1 cellular context compared by ENCODE assay signal in the genomic region with DNA sequence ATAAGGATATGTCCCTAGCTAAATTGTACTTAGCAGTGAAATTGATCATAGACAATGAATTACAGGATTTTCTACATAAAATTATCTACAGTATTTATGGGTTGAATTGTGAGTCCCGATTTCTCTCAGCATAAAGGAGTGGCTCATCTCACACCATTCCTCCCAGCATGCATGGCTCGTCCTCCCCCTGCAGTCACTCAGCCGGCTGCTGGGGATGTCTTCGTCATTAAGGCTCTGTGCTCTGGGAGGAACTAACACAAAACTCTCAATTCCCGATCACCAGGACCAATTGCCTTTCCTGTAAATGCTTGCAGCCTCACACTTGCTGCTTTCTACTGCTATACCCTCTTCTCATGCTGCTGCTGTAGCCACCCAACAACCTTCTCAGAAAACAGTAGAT.
TF ChIP-seq lines count a peak whose summit lies in the region.

No MANE protein-coding gene starts in this region.

TF ChIP-seq in H1, 55 proteins besides CTCF, POLR2A, EP300 and RAD21 (continued from another document):
- TF ChIP-seq, protein P1, sequence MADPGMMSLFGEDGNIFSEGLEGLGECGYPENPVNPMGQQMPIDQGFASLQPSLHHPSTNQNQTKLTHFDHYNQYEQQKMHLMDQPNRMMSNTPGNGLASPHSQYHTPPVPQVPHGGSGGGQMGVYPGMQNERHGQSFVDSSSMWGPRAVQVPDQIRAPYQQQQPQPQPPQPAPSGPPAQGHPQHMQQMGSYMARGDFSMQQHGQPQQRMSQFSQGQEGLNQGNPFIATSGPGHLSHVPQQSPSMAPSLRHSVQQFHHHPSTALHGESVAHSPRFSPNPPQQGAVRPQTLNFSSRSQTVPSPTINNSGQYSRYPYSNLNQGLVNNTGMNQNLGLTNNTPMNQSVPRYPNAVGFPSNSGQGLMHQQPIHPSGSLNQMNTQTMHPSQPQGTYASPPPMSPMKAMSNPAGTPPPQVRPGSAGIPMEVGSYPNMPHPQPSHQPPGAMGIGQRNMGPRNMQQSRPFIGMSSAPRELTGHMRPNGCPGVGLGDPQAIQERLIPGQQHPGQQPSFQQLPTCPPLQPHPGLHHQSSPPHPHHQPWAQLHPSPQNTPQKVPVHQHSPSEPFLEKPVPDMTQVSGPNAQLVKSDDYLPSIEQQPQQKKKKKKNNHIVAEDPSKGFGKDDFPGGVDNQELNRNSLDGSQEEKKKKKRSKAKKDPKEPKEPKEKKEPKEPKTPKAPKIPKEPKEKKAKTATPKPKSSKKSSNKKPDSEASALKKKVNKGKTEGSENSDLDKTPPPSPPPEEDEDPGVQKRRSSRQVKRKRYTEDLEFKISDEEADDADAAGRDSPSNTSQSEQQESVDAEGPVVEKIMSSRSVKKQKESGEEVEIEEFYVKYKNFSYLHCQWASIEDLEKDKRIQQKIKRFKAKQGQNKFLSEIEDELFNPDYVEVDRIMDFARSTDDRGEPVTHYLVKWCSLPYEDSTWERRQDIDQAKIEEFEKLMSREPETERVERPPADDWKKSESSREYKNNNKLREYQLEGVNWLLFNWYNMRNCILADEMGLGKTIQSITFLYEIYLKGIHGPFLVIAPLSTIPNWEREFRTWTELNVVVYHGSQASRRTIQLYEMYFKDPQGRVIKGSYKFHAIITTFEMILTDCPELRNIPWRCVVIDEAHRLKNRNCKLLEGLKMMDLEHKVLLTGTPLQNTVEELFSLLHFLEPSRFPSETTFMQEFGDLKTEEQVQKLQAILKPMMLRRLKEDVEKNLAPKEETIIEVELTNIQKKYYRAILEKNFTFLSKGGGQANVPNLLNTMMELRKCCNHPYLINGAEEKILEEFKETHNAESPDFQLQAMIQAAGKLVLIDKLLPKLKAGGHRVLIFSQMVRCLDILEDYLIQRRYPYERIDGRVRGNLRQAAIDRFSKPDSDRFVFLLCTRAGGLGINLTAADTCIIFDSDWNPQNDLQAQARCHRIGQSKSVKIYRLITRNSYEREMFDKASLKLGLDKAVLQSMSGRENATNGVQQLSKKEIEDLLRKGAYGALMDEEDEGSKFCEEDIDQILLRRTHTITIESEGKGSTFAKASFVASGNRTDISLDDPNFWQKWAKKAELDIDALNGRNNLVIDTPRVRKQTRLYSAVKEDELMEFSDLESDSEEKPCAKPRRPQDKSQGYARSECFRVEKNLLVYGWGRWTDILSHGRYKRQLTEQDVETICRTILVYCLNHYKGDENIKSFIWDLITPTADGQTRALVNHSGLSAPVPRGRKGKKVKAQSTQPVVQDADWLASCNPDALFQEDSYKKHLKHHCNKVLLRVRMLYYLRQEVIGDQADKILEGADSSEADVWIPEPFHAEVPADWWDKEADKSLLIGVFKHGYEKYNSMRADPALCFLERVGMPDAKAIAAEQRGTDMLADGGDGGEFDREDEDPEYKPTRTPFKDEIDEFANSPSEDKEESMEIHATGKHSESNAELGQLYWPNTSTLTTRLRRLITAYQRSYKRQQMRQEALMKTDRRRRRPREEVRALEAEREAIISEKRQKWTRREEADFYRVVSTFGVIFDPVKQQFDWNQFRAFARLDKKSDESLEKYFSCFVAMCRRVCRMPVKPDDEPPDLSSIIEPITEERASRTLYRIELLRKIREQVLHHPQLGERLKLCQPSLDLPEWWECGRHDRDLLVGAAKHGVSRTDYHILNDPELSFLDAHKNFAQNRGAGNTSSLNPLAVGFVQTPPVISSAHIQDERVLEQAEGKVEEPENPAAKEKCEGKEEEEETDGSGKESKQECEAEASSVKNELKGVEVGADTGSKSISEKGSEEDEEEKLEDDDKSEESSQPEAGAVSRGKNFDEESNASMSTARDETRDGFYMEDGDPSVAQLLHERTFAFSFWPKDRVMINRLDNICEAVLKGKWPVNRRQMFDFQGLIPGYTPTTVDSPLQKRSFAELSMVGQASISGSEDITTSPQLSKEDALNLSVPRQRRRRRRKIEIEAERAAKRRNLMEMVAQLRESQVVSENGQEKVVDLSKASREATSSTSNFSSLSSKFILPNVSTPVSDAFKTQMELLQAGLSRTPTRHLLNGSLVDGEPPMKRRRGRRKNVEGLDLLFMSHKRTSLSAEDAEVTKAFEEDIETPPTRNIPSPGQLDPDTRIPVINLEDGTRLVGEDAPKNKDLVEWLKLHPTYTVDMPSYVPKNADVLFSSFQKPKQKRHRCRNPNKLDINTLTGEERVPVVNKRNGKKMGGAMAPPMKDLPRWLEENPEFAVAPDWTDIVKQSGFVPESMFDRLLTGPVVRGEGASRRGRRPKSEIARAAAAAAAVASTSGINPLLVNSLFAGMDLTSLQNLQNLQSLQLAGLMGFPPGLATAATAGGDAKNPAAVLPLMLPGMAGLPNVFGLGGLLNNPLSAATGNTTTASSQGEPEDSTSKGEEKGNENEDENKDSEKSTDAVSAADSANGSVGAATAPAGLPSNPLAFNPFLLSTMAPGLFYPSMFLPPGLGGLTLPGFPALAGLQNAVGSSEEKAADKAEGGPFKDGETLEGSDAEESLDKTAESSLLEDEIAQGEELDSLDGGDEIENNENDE (IDR thresholded peaks at IDR 0.05; ENCODE audit: insufficient replicate concordance, low read length) = no peak
- no peak for TF ChIP-seq JUND (IDR thresholded peaks at IDR 0.05; ENCODE audit: low read length)
